Comparison of ENCODE assay signal across 12 cellular contexts in the genomic region with DNA sequence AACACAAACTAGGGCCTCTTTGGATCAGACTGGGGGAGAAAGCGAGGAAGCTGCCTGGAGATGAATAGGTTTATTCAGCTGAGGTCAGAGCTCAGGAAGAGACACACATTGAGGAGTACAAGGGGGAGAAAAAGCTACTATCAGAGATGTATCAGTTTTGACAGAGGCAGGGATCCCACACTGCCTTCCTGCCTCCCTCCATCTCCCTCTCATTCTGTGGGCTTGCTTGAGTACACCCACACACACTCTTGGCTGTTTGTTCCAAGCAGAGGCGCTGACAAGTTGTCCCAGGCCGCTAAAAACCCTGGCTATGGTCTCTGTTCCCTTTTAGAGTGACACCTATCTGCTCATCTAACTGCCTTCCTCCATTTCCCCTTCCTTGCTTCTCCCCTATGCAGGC. TPM values are rescaled to one million over a fixed set of nuclear protein-coding genes. Genes with fewer than 3 reads are reported as not detected.
A peak's percentile ranks its signal among the peaks of the same experiment; 100 is the strongest.
DNase-seq lines count a peak whose midpoint lies in the region; ATAC-seq and TF ChIP-seq lines count a peak whose summit lies in the region.
"Had no signal": no experiment of that assay in that cellular context is flagged by ENCODE, and none has a peak within 500 bp of the region (broad histone marks: within the 10 kb centered on the region; RNA-seq: fewer than 3 reads in every experiment).

No MANE protein-coding gene starts in this region.

- H3K4me1 ChIP-seq in HEK293 (ENCODE audit: control insufficient read depth, insufficient read depth, low read length) (no peaks in the 10 kb centered on the region), rectal smooth muscle tissue (ENCODE audit: control insufficient read depth, insufficient read depth, low read length) (peaks cover 4% of the 10 kb centered on the region)

- ATAC-seq in GM21360 (IDR thresholded peaks at IDR 0.05; ENCODE audit: unreplicated experiment): no peak

- no peak overlapping the region for H3K4me3 Mint-ChIP-seq in chondrocyte (ENCODE audit: unreplicated experiment)
- H3K4me3 Mint-ChIP-seq: dendritic cell treated with granulocyte-macrophage colony-stimulating factor and Interleukin-4, amounts not matched to agents 40 ng/mL and 50 ng/mL, for 4 days had no signal

- H3K9ac ChIP-seq in rectal smooth muscle tissue (ENCODE audit: low read length): no peak overlapping the region

- peaks cover 15 to 48% of the 10 kb centered on the region in 2 experiments for H3K36me3 ChIP-seq in HEK293 (ENCODE audit: control insufficient read depth in 2 of 2, insufficient read depth in 1 of 2, low read length in 2 of 2)
- no peaks in the 10 kb centered on the region for H3K36me3 ChIP-seq in rectal smooth muscle tissue (ENCODE audit: control insufficient read depth, insufficient read depth, low read length)

- peaks cover 48% of the 10 kb centered on the region for H3K4me1 Mint-ChIP-seq in chondrocyte (ENCODE audit: low read depth)

- no peak for TF ChIP-seq CTCF in C4-2B (conservative IDR thresholded peaks at IDR 0.05)
- TF ChIP-seq CTCF in HEK293 (tag by site-specific recombination; IDR thresholded peaks at IDR 0.05): no peak
- TF ChIP-seq CTCF in chondrocyte (IDR thresholded peaks at IDR 0.05): no peak

- H3K4me3 ChIP-seq in HEK293 (ENCODE audit: low read depth, low read length): no peak overlapping the region
- no peak overlapping the region for H3K4me3 ChIP-seq in rectal smooth muscle tissue (ENCODE audit: low read length)

- no peaks in the 10 kb centered on the region for H3K9me3 ChIP-seq in HEK293 (ENCODE audit: control insufficient read depth, insufficient read depth, low read depth, low read length)

- POLR2A ChIA-PET in HEK293 (lab: Yijun Ruan, JAX): interaction anchor here (1.3 kb wide), 1 partner anchor 14 kb away, joined by 3 read pairs; no protein-coding TSS in a partner anchor

- H3K27ac ChIP-seq in C4-2B: peak overlapping the region; percentile 7; the same call in 1 of the 2 replicates
- H3K27ac ChIP-seq in HEK293 (ENCODE audit: extremely low read depth, low read depth, low read length): peak overlapping the region; percentile 49; the same call in 1 of the 2 replicates
- H3K27ac ChIP-seq in rectal smooth muscle tissue (ENCODE audit: low read depth, low read length): peak overlapping the region; percentile 76

- H3K9me3 Mint-ChIP-seq in chondrocyte (ENCODE audit: low read depth): peaks cover 7% of the 10 kb centered on the region
- H3K9me3 Mint-ChIP-seq: dendritic cell treated with granulocyte-macrophage colony-stimulating factor and Interleukin-4, amounts not matched to agents 40 ng/mL and 50 ng/mL, for 4 days had no signal

- peaks cover 7% of the 10 kb centered on the region for H3K27me3 ChIP-seq in rectal smooth muscle tissue (ENCODE audit: control insufficient read depth, insufficient read depth, low read length)

- no peak for DNase-seq in chondrocyte (ENCODE audit: low spot score)
- no peak for DNase-seq in NCI-H82 treated with DMSO at 0.1 percent for 48 hours (lab: John Stamatoyannopoulos, UW; ENCODE audit: unreplicated experiment)
- DNase-seq in GM03348 (ENCODE audit: low spot score): no peak
- DNase-seq: activated CD8-positive, alpha-beta memory T cell treated with anti-CD3 and anti-CD28 coated beads, Interleukin-2, amount 50 U/mL, for 4 hours; H7; NCI-H524 treated with DMSO at 0.1 percent for 48 hours; stimulated activated CD4-positive, alpha-beta T cell treated with anti-CD3 and anti-CD28 coated beads, Interleukin-15, amount 100 ng/mL, for 24 hours had no signal

- peaks cover 11% of the 10 kb centered on the region for H3K36me3 Mint-ChIP-seq in chondrocyte (ENCODE audit: low read depth)

- H3K27ac Mint-ChIP-seq in chondrocyte (ENCODE audit: unreplicated experiment): peak overlapping the region; percentile 93
- H3K27ac Mint-ChIP-seq: dendritic cell treated with granulocyte-macrophage colony-stimulating factor and Interleukin-4, amounts not matched to agents 40 ng/mL and 50 ng/mL, for 4 days had no signal

- CTCF ChIA-PET in HEK293 (lab: Yijun Ruan, JAX): interaction anchor here (0.7 kb wide), 1 partner anchor 78 kb away, joined by 3 read pairs; no protein-coding TSS in a partner anchor

- H3K27me3 Mint-ChIP-seq in chondrocyte (ENCODE audit: low read depth): no peaks in the 10 kb centered on the region

TF ChIP-seq in HEK293, 187 proteins besides CTCF, POLR2A, EP300 and RAD21 (continues in another document):
- TF ChIP-seq ZNF629 (tag by site-specific recombination; IDR thresholded peaks at IDR 0.05) (no peak), ZNF423 (tag by site-specific recombination; IDR thresholded peaks at IDR 0.05) (no peak), ZNF239 (tag by site-specific recombination; IDR thresholded peaks at IDR 0.05) (no peak), ZNF274 (IDR thresholded peaks at IDR 0.05; ENCODE audit: low read length) (no peak), ZNF274 (tag by site-specific recombination; IDR thresholded peaks at IDR 0.05; ENCODE audit: borderline replicate concordance) (no peak), ZNF664 (tag by site-specific recombination; IDR thresholded peaks at IDR 0.05) (peak; percentile 73), ZNF155 (tag by site-specific recombination; IDR thresholded peaks at IDR 0.05) (no peak), ZNF248 (tag by site-specific recombination; IDR thresholded peaks at IDR 0.05) (no peak), ZNF843 (tag by site-specific recombination; IDR thresholded peaks at IDR 0.05) (no peak), ZNF837 (tag by site-specific recombination; IDR thresholded peaks at IDR 0.05) (no peak), EGR2 (tag by site-specific recombination; IDR thresholded peaks at IDR 0.05; ENCODE audit: low read depth) (peak; percentile 72), ZNF366 (tag by site-specific recombination; conservative IDR thresholded peaks at IDR 0.05) (0 out of 2 replicates have a peak, but pooled peaks have one; percentile 31), ZNF202 (tag by site-specific recombination; IDR thresholded peaks at IDR 0.05; ENCODE audit: borderline replicate concordance) (no peak)
- TF ChIP-seq, protein P1, sequence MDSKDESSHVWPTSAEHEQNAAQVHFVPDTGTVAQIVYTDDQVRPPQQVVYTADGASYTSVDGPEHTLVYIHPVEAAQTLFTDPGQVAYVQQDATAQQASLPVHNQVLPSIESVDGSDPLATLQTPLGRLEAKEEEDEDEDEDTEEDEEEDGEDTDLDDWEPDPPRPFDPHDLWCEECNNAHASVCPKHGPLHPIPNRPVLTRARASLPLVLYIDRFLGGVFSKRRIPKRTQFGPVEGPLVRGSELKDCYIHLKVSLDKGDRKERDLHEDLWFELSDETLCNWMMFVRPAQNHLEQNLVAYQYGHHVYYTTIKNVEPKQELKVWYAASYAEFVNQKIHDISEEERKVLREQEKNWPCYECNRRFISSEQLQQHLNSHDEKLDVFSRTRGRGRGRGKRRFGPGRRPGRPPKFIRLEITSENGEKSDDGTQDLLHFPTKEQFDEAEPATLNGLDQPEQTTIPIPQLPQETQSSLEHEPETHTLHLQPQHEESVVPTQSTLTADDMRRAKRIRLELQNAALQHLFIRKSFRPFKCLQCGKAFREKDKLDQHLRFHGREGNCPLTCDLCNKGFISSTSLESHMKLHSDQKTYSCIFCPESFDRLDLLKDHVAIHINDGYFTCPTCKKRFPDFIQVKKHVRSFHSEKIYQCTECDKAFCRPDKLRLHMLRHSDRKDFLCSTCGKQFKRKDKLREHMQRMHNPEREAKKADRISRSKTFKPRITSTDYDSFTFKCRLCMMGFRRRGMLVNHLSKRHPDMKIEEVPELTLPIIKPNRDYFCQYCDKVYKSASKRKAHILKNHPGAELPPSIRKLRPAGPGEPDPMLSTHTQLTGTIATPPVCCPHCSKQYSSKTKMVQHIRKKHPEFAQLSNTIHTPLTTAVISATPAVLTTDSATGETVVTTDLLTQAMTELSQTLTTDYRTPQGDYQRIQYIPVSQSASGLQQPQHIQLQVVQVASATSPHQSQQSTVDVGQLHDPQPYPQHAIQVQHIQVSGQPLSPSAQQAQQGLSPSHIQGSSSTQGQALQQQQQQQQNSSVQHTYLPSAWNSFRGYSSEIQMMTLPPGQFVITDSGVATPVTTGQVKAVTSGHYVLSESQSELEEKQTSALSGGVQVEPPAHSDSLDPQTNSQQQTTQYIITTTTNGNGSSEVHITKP (tag by site-specific recombination; IDR thresholded peaks at IDR 0.05): 0 out of 2 replicates have a peak, but pooled peaks have one; percentile 22
- TF ChIP-seq, protein P2, sequence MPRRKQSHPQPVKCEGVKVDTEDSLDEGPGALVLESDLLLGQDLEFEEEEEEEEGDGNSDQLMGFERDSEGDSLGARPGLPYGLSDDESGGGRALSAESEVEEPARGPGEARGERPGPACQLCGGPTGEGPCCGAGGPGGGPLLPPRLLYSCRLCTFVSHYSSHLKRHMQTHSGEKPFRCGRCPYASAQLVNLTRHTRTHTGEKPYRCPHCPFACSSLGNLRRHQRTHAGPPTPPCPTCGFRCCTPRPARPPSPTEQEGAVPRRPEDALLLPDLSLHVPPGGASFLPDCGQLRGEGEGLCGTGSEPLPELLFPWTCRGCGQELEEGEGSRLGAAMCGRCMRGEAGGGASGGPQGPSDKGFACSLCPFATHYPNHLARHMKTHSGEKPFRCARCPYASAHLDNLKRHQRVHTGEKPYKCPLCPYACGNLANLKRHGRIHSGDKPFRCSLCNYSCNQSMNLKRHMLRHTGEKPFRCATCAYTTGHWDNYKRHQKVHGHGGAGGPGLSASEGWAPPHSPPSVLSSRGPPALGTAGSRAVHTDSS (tag by site-specific recombination; IDR thresholded peaks at IDR 0.05): no peak

RNA-seq across cellular contexts. Expression of a gene that starts 5.2 kb away (rescaled TPM):
- 25.9 to 42.5 TPM (median 29.8 TPM) in 3 replicates for total RNA-seq in chondrocyte

RNA-seq across cellular contexts. Expression of a gene that starts 6.6 kb away (rescaled TPM):
- total RNA-seq in chondrocyte: 5.8 to 12.7 TPM (median 6.6 TPM) in 3 replicates

RNA-seq across cellular contexts. Expression of a gene that starts 38.8 kb away (rescaled TPM):
- total RNA-seq in chondrocyte: 7.9 to 18.2 TPM (median 8.5 TPM) in 3 replicates

Comparison
In these comparisons a context has a peak if more than half of its experiments do, and no peak if none do; other contexts are left out.
1. H3K27ac ChIP-seq: peak in every context shown above with its lines; median percentile 76 in rectal smooth muscle tissue; 49 in HEK293; 7 in C4-2B.